In genomic region chr1:246567258-246568235, GRCh38 we compare ENCODE assay signal across 8 cellular contexts. TPM values are rescaled to one million over a fixed set of nuclear protein-coding genes. Genes with fewer than 3 reads are reported as not detected.
DNase-seq lines count a peak whose midpoint lies in the region; ATAC-seq and TF ChIP-seq lines count a peak whose summit lies in the region.

No MANE protein-coding gene starts in this region.

- H3K27me3 Mint-ChIP-seq in Calu3 (ENCODE audit: unreplicated experiment): no peaks in the 10 kb centered on the region
- no peaks in the 10 kb centered on the region for H3K27me3 Mint-ChIP-seq in activated CD4-positive, alpha-beta memory T cell treated with anti-CD3 and anti-CD28 coated beads for 36 hours

- POLR2A ChIA-PET in activated CD4-positive, alpha-beta memory T cell treated with anti-CD3 and anti-CD28 coated beads for 36 hours (lab: Charles Lee): interaction anchor here (0.8 to 3.0 kb wide), 4 partner anchors 8 to 41 kb away, joined by 3 to 12 read pairs (median 4); no protein-coding TSS in a partner anchor

- intact Hi-C loops in Calu3 (cut with micrococcal nuclease; ENCODE audit: unreplicated experiment): loop anchor here (5.0 to 10.0 kb wide), 3 partner anchors 65 to 187 kb away; no protein-coding TSS in a partner anchor
- intact Hi-C loops in activated CD4-positive, alpha-beta memory T cell treated with anti-CD3 and anti-CD28 coated beads for 36 hours (cut with micrococcal nuclease): loop anchor here (2.0 to 5.0 kb wide), 14 partner anchors 41 to 1915 kb away; partner anchors contain the start of genes COX20, DESI2, HNRNPU and SMYD3

- H3K9me3 Mint-ChIP-seq in Calu3 (ENCODE audit: low read depth, unreplicated experiment): no peaks in the 10 kb centered on the region
- no peaks in the 10 kb centered on the region for H3K9me3 Mint-ChIP-seq in activated CD4-positive, alpha-beta memory T cell treated with anti-CD3 and anti-CD28 coated beads for 36 hours

- DNase-seq in Calu3 (no peak), glomerular visceral epithelial cell (ENCODE audit: extremely low spot score) (peak; percentile 39), skeletal muscle cell (ENCODE audit: low read depth) (no peak), hippocampal formation (lab: John Stamatoyannopoulos, UW) (no peak)
- DNase-seq in Jurkat, Clone E6-1 (ENCODE audit: low read depth, low spot score): no peak
- DNase-seq in activated CD4-positive, alpha-beta memory T cell treated with anti-CD3 and anti-CD28 coated beads for 36 hours: no peak
- no peak for DNase-seq in activated CD4-positive, alpha-beta T cell treated with anti-CD3 and anti-CD28 coated beads for 1 hour

- H3K4me1 Mint-ChIP-seq in Calu3 (ENCODE audit: low read depth, unreplicated experiment): peaks cover 20% of the 10 kb centered on the region
- peaks cover 49% of the 10 kb centered on the region for H3K4me1 Mint-ChIP-seq in activated CD4-positive, alpha-beta memory T cell treated with anti-CD3 and anti-CD28 coated beads for 36 hours (ENCODE audit: low read depth)

- TSS peak; percentile 53 for BruUV-seq in Calu3 (replicated peaks; lab: Mats Ljungman, UMichigan)

- peak overlapping the region; percentile 80 for H3K4me3 ChIP-seq in Jurkat, Clone E6-1 (ENCODE audit: low read length)
- peak overlapping the region; percentile 94 for H3K4me3 ChIP-seq in skeletal muscle cell (ENCODE audit: low read depth, low read length)

- CTCF ChIA-PET in Calu3 (lab: Charles Lee): interaction anchor here (0.7 kb wide), 1 partner anchor 158 kb away, joined by 3 read pairs; no protein-coding TSS in a partner anchor
- CTCF ChIA-PET in activated CD4-positive, alpha-beta memory T cell treated with anti-CD3 and anti-CD28 coated beads for 36 hours (lab: Charles Lee): interaction anchor here (0.6 to 1.3 kb wide), 4 partner anchors 11 to 118 kb away, joined by 3 to 4 read pairs (median 3); no protein-coding TSS in a partner anchor

- H3K36me3 Mint-ChIP-seq in Calu3 (ENCODE audit: insufficient read depth, unreplicated experiment): peaks cover 42% of the 10 kb centered on the region
- peaks cover 11% of the 10 kb centered on the region for H3K36me3 Mint-ChIP-seq in activated CD4-positive, alpha-beta memory T cell treated with anti-CD3 and anti-CD28 coated beads for 36 hours

- peak overlapping the region; percentile 97 for H3K4me3 Mint-ChIP-seq in Calu3 (ENCODE audit: low read depth, unreplicated experiment)
- H3K4me3 Mint-ChIP-seq in activated CD4-positive, alpha-beta memory T cell treated with anti-CD3 and anti-CD28 coated beads for 36 hours: peak overlapping the region; percentile 90

- no peak for TF ChIP-seq CTCF in Calu3 (IDR thresholded peaks at IDR 0.05; ENCODE audit: unreplicated experiment)

- H3K27ac Mint-ChIP-seq in Calu3 (ENCODE audit: unreplicated experiment): peak overlapping the region; percentile 74
- H3K27ac Mint-ChIP-seq in activated CD4-positive, alpha-beta memory T cell treated with anti-CD3 and anti-CD28 coated beads for 36 hours: peak overlapping the region; percentile 91

- no peak for ATAC-seq in HG03045 (IDR thresholded peaks at IDR 0.05; ENCODE audit: unreplicated experiment)

RNA-seq across cellular contexts. Expression of gene CNST, which starts 1.3 kb away (rescaled TPM):
- 21.7 and 22.5 TPM in 2 replicates for total RNA-seq in Calu3 (2022)
- polyA plus RNA-seq in Jurkat, Clone E6-1 (2012; ENCODE audit: insufficient read depth, insufficient read length): 12.9 TPM
- total RNA-seq in activated CD4-positive, alpha-beta memory T cell treated with anti-CD3 and anti-CD28 coated beads for 36 hours: 10 to 100 TPM; 25.9 TPM

RNA-seq across cellular contexts. Expression of gene TFB2M, which starts 1.5 kb away (rescaled TPM):
- 21.8 and 23.0 TPM in 2 replicates for total RNA-seq in Calu3 (2022)
- polyA plus RNA-seq in Jurkat, Clone E6-1 (2012; ENCODE audit: insufficient read depth, insufficient read length): 17.7 TPM
- 10 to 100 TPM; 13.6 to 14.5 TPM for total RNA-seq in activated CD4-positive, alpha-beta memory T cell treated with anti-CD3 and anti-CD28 coated beads for 36 hours
